ENCODE assay signal across 1 cellular context in genomic region chr7:99331002-99331401, GRCh38.
TF ChIP-seq lines count a peak whose summit lies in the region.

No MANE protein-coding gene starts in this region.

TF ChIP-seq in HepG2, 621 proteins besides CTCF, POLR2A, EP300 and RAD21:
- no peak for TF ChIP-seq PRPF4 (IDR thresholded peaks at IDR 0.05; ENCODE audit: low read depth, low read length, poor library complexity, severe bottlenecking)
- no peak for TF ChIP-seq RNF219 (CRISPR knock-in tag; IDR thresholded peaks at IDR 0.05)
- TF ChIP-seq ZNF770 (CRISPR knock-in tag; IDR thresholded peaks at IDR 0.05): peak; percentile 85
- TF ChIP-seq ZMYM2 (CRISPR knock-in tag; IDR thresholded peaks at IDR 0.05): no peak
TF ChIP-seq in HepG2: peak in this region for 1.
